Comparison of ENCODE assay signal across 12 cellular contexts in genomic region chrX:13759152-13759718, GRCh38. TPM values are rescaled to one million over a fixed set of nuclear protein-coding genes. Genes with fewer than 3 reads are reported as not detected.
DNase-seq lines count a peak whose midpoint lies in the region; ATAC-seq, FAIRE-seq and TF ChIP-seq lines count a peak whose summit lies in the region.
"Had no signal": no experiment of that assay in that cellular context is flagged by ENCODE, and none has a peak within 500 bp of the region (broad histone marks: within the 10 kb centered on the region; RNA-seq: fewer than 3 reads in every experiment).

No MANE protein-coding gene starts in this region.

- H3K4me3 Mint-ChIP-seq in activated T-helper 2 cell treated with anti-CD3 and anti-CD28 coated beads, Interferon-gamma antibody, Interleukin-2, Interleukin-4, amounts not matched to agents 10 μg/mL and 5 μg/mL and 100 μg/mL, durations not matched to agents 14 hours and 24 hours and 36 hours (ENCODE audit: low read depth): no peak overlapping the region

- no peak overlapping the region for H3K4me3 ChIP-seq in kidney (ENCODE audit: low read length in 2 of 2)
- H3K4me3 ChIP-seq: lung had no signal

- H3K36me3 Mint-ChIP-seq in activated T-helper 2 cell treated with anti-CD3 and anti-CD28 coated beads, Interferon-gamma antibody, Interleukin-2, Interleukin-4, amounts not matched to agents 10 μg/mL and 5 μg/mL and 100 μg/mL, durations not matched to agents 14 hours and 24 hours and 36 hours (ENCODE audit: low read depth): peaks cover 45% of the 10 kb centered on the region

- DNase-seq in activated T-helper 2 cell treated with anti-CD3 and anti-CD28 coated beads, Interferon-gamma antibody, Interleukin-2, Interleukin-4, amounts not matched to agents 10 μg/mL and 5 μg/mL and 100 μg/mL, durations not matched to agents 14 hours and 24 hours and 36 hours (ENCODE audit: low spot score): no peak
- DNase-seq in kidney (no peak), NK-92 (lab: John Stamatoyannopoulos, UW; ENCODE audit: unreplicated experiment) (no peak), NCI-H2081 treated with DMSO at 0.1 percent for 48 hours (lab: John Stamatoyannopoulos, UW) (no peak), NCI-H82 treated with DMSO at 0.1 percent for 48 hours (lab: John Stamatoyannopoulos, UW; ENCODE audit: unreplicated experiment) (no peak)
- DNase-seq: activated naive CD4-positive, alpha-beta T cell treated with anti-CD3 and anti-CD28 coated beads, Interleukin-2, amount 50 U/mL, for 16 hours; erythroblast had no signal

- peak; percentile 60 for ATAC-seq in GM18505 (IDR thresholded peaks at IDR 0.05; ENCODE audit: unreplicated experiment)
- ATAC-seq in GM21528 (IDR thresholded peaks at IDR 0.05; ENCODE audit: low FRiP score, unreplicated experiment): peak; percentile 79
- peak; percentile 79 for ATAC-seq in HG03432 (IDR thresholded peaks at IDR 0.05; ENCODE audit: unreplicated experiment)

- no peaks in the 10 kb centered on the region for H3K9me3 ChIP-seq in kidney (ENCODE audit: control insufficient read depth in 1 of 2, low read length in 2 of 2)

- H3K9me3 Mint-ChIP-seq in activated T-helper 2 cell treated with anti-CD3 and anti-CD28 coated beads, Interferon-gamma antibody, Interleukin-2, Interleukin-4, amounts not matched to agents 10 μg/mL and 5 μg/mL and 100 μg/mL, durations not matched to agents 14 hours and 24 hours and 36 hours: no peaks in the 10 kb centered on the region

- H3K4me1 Mint-ChIP-seq in activated T-helper 2 cell treated with anti-CD3 and anti-CD28 coated beads, Interferon-gamma antibody, Interleukin-2, Interleukin-4, amounts not matched to agents 10 μg/mL and 5 μg/mL and 100 μg/mL, durations not matched to agents 14 hours and 24 hours and 36 hours (ENCODE audit: low read depth): peaks cover 13% of the 10 kb centered on the region

- no peaks in the 10 kb centered on the region for H3K27me3 Mint-ChIP-seq in activated T-helper 2 cell treated with anti-CD3 and anti-CD28 coated beads, Interferon-gamma antibody, Interleukin-2, Interleukin-4, amounts not matched to agents 10 μg/mL and 5 μg/mL and 100 μg/mL, durations not matched to agents 14 hours and 24 hours and 36 hours (ENCODE audit: low read depth)

- peak overlapping the region; percentile 60 for H3K27ac Mint-ChIP-seq in activated T-helper 2 cell treated with anti-CD3 and anti-CD28 coated beads, Interferon-gamma antibody, Interleukin-2, Interleukin-4, amounts not matched to agents 10 μg/mL and 5 μg/mL and 100 μg/mL, durations not matched to agents 14 hours and 24 hours and 36 hours

- no peak overlapping the region for H3K27ac ChIP-seq in kidney (ENCODE audit: low read depth in 2 of 2, low read length in 2 of 2)

- FAIRE-seq in kidney (lab: Jason Lieb, UNC): no peak

- TF ChIP-seq POLR2A in GM18505 (IDR thresholded peaks at IDR 0.05; ENCODE audit: borderline replicate concordance, extremely low read depth, insufficient read depth, insufficient read length): no peak

- H3K36me3 ChIP-seq in kidney (ENCODE audit: control insufficient read depth in 1 of 2, insufficient read depth in 2 of 2, low read length in 2 of 2): peaks cover 0 to 19% of the 10 kb centered on the region in 2 donors

- H3K9ac ChIP-seq in kidney (ENCODE audit: low read length in 2 of 2): no peak overlapping the region

- intact Hi-C loops in activated T-helper 2 cell treated with anti-CD3 and anti-CD28 coated beads, Interferon-gamma antibody, Interleukin-2, Interleukin-4, amounts not matched to agents 10 μg/mL and 5 μg/mL and 100 μg/mL, durations not matched to agents 14 hours and 24 hours and 36 hours (cut with micrococcal nuclease): no loop called here
- intact Hi-C loops in kidney (cut with DNase I): no loop called here

- no peak for TF ChIP-seq CTCF in kidney (IDR thresholded peaks at IDR 0.05; ENCODE audit: borderline replicate concordance, extremely low read depth, insufficient read depth)

- H3K4me1 ChIP-seq in kidney (ENCODE audit: control insufficient read depth in 1 of 2, insufficient read depth in 1 of 2, low read depth in 1 of 2, low read length in 2 of 2): no peaks in the 10 kb centered on the region

RNA-seq across cellular contexts. Expression of gene OFD1, which starts 24.7 kb away (rescaled TPM):
- total RNA-seq in activated T-helper 2 cell treated with anti-CD3 and anti-CD28 coated beads, Interferon-gamma antibody, Interleukin-2, Interleukin-4, amounts not matched to agents 10 μg/mL and 5 μg/mL and 100 μg/mL, durations not matched to agents 14 hours and 24 hours and 36 hours: 21.0 and 23.4 TPM in 2 replicates
- total RNA-seq in kidney: 42.0 TPM
- 20.6 TPM for polyA plus RNA-seq in kidney (ENCODE audit: insufficient read depth, low read depth, low replicate concordance)

RNA-seq across cellular contexts. Expression of gene TRAPPC2, which starts 24.8 kb away (rescaled TPM):
- total RNA-seq in activated T-helper 2 cell treated with anti-CD3 and anti-CD28 coated beads, Interferon-gamma antibody, Interleukin-2, Interleukin-4, amounts not matched to agents 10 μg/mL and 5 μg/mL and 100 μg/mL, durations not matched to agents 14 hours and 24 hours and 36 hours: 14.7 and 15.2 TPM in 2 replicates
- total RNA-seq in kidney: 21.0 TPM
- 9.0 TPM for polyA plus RNA-seq in kidney (ENCODE audit: insufficient read depth, low read depth, low replicate concordance)

RNA-seq across cellular contexts. Expression of gene GPM6B, which starts 57.7 kb away (rescaled TPM):
- total RNA-seq in activated T-helper 2 cell treated with anti-CD3 and anti-CD28 coated beads, Interferon-gamma antibody, Interleukin-2, Interleukin-4, amounts not matched to agents 10 μg/mL and 5 μg/mL and 100 μg/mL, durations not matched to agents 14 hours and 24 hours and 36 hours: not detected in 2 replicates
- total RNA-seq in kidney: 16.0 TPM
- 6.3 TPM for polyA plus RNA-seq in kidney (ENCODE audit: insufficient read depth, low read depth, low replicate concordance)
- total RNA-seq: T-helper 2 cell treated with Interferon-gamma antibody and Interleukin-4, amounts not matched to agents 100 ng/mL and 5 ng/mL, for 36 hours had no signal

Comparison
In these comparisons a context has a peak if more than half of its experiments do, and no peak if none do; other contexts are left out.
1. RNA of gene GPM6B, which starts 57.7 kb away (total RNA-seq): 16.0 TPM in kidney (single experiment); not detected in activated T-helper 2 cell treated with anti-CD3 and anti-CD28 coated beads, Interferon-gamma antibody, Interleukin-2, Interleukin-4, amounts not matched to agents 10 μg/mL and 5 μg/mL and 100 μg/mL, durations not matched to agents 14 hours and 24 hours and 36 hours; every median in the first group is over 10 times any median in the second.
2. Peak in every context shown above with its lines, with median percentiles within 50 percentile points of each other: ATAC-seq.